Comparison of ENCODE assay signal across 20 cellular contexts in genomic region chr1:108664426-108664950, GRCh38. TPM values are rescaled to one million over a fixed set of nuclear protein-coding genes. Genes with fewer than 3 reads are reported as not detected.
DNase-seq lines count a peak whose midpoint lies in the region; ATAC-seq, FAIRE-seq and TF ChIP-seq lines count a peak whose summit lies in the region.
"Had no signal": no experiment of that assay in that cellular context is flagged by ENCODE, and none has a peak within 500 bp of the region (broad histone marks: within the 10 kb centered on the region; RNA-seq: fewer than 3 reads in every experiment).

No MANE protein-coding gene starts in this region.

- intact Hi-C loops in kidney (cut with DNase I) = no loop called here

- DNase-seq in G401 (ENCODE audit: low spot score) (peak; percentile 71), NCI-H446 (lab: John Stamatoyannopoulos, UW) (peak; percentile 92 to 96), T-helper 17 cell (no peak), nephron progenitor cell (no peak), kidney (no peak), glutamatergic neuron (no peak)
- no peak for DNase-seq in effector memory CD8-positive, alpha-beta T cell
- DNase-seq: Calu3; CD4-positive, CD25-positive, alpha-beta regulatory T cell; DMS53; H9; NCI-H1048; NCI-H1436 treated with DMSO at 0.1 percent for 48 hours; NCI-H2029 treated with DMSO at 0.1 percent for 48 hours; NCI-H510A treated with DMSO at 0.1 percent for 48 hours had no signal

- H3K27ac Mint-ChIP-seq in T-helper 17 cell (peak overlapping the region; percentile 45), nephron progenitor cell (peak overlapping the region; percentile 36), glutamatergic neuron (ENCODE audit: unreplicated experiment) (no peak overlapping the region)
- H3K27ac Mint-ChIP-seq in effector memory CD8-positive, alpha-beta T cell = no peak overlapping the region
- H3K27ac Mint-ChIP-seq: CD4-positive, CD25-positive, alpha-beta regulatory T cell; H9 had no signal

- no peaks in the 10 kb centered on the region for H3K4me1 ChIP-seq in kidney (ENCODE audit: control insufficient read depth in 1 of 2, insufficient read depth in 1 of 2, low read depth in 1 of 2, low read length in 2 of 2)

- no peak overlapping the region for H3K9ac ChIP-seq in kidney (ENCODE audit: low read length in 2 of 2)

- no peaks in the 10 kb centered on the region for H3K36me3 Mint-ChIP-seq in T-helper 17 cell (ENCODE audit: low read depth)
- no peaks in the 10 kb centered on the region for H3K36me3 Mint-ChIP-seq in nephron progenitor cell (ENCODE audit: low read depth)
- peaks cover 18% of the 10 kb centered on the region for H3K36me3 Mint-ChIP-seq in effector memory CD8-positive, alpha-beta T cell (ENCODE audit: insufficient read depth)
- peaks cover 4% of the 10 kb centered on the region for H3K36me3 Mint-ChIP-seq in glutamatergic neuron (ENCODE audit: unreplicated experiment)

- TF ChIP-seq CTCF in nephron progenitor cell (IDR thresholded peaks at IDR 0.05) (no peak), kidney (IDR thresholded peaks at IDR 0.05; ENCODE audit: borderline replicate concordance, extremely low read depth, insufficient read depth) (no peak), glutamatergic neuron (IDR thresholded peaks at IDR 0.05; ENCODE audit: partially characterized antibody, unreplicated experiment) (no peak)

- H3K36me3 ChIP-seq in kidney (ENCODE audit: control insufficient read depth in 1 of 2, insufficient read depth in 2 of 2, low read length in 2 of 2) = no peaks in the 10 kb centered on the region
- H3K36me3 ChIP-seq: SJSA1 had no signal

- in situ Hi-C loops in G401 (cut with HindIII; ENCODE audit: low sequenced_read_pairs) = no loop called here

- no peak overlapping the region for H3K27ac ChIP-seq in kidney (ENCODE audit: low read depth in 2 of 2, low read length in 2 of 2)
- H3K27ac ChIP-seq: RWPE1, SJSA1 had no signal

- H3K9me3 Mint-ChIP-seq in nephron progenitor cell = peaks cover 20% of the 10 kb centered on the region
- H3K9me3 Mint-ChIP-seq in effector memory CD8-positive, alpha-beta T cell = no peaks in the 10 kb centered on the region
- H3K9me3 Mint-ChIP-seq in glutamatergic neuron (ENCODE audit: unreplicated experiment) = peaks cover 2% of the 10 kb centered on the region
- H3K9me3 Mint-ChIP-seq: CD4-positive, CD25-positive, alpha-beta regulatory T cell had no signal

- H3K4me3 ChIP-seq in kidney (ENCODE audit: low read length in 2 of 2) = no peak overlapping the region
- H3K4me3 ChIP-seq: SJSA1 had no signal

- H3K4me3 Mint-ChIP-seq in T-helper 17 cell (no peak overlapping the region), nephron progenitor cell (no peak overlapping the region), glutamatergic neuron (ENCODE audit: unreplicated experiment) (no peak overlapping the region)
- no peak overlapping the region for H3K4me3 Mint-ChIP-seq in effector memory CD8-positive, alpha-beta T cell
- H3K4me3 Mint-ChIP-seq: H9 had no signal

- peaks cover 15% of the 10 kb centered on the region for H3K4me1 Mint-ChIP-seq in T-helper 17 cell
- H3K4me1 Mint-ChIP-seq in nephron progenitor cell = no peaks in the 10 kb centered on the region
- peaks cover 14 to 27% of the 10 kb centered on the region in 2 donors for H3K4me1 Mint-ChIP-seq in effector memory CD8-positive, alpha-beta T cell (ENCODE audit: low read depth in 2 of 2)
- peaks cover 8% of the 10 kb centered on the region for H3K4me1 Mint-ChIP-seq in glutamatergic neuron (ENCODE audit: low read depth, unreplicated experiment)

- no peak for ATAC-seq in T-helper 17 cell
- no peak for ATAC-seq in GM21529 (IDR thresholded peaks at IDR 0.05; ENCODE audit: unreplicated experiment)
- ATAC-seq in effector memory CD8-positive, alpha-beta T cell (replicated peaks) = no peak

- no peak for FAIRE-seq in kidney (lab: Jason Lieb, UNC)
- FAIRE-seq: GM19239 had no signal

- no peaks in the 10 kb centered on the region for H3K27me3 Mint-ChIP-seq in T-helper 17 cell
- peaks cover 43% of the 10 kb centered on the region for H3K27me3 Mint-ChIP-seq in nephron progenitor cell (ENCODE audit: low read depth, poor library complexity)
- no peaks in the 10 kb centered on the region for H3K27me3 Mint-ChIP-seq in effector memory CD8-positive, alpha-beta T cell
- no peaks in the 10 kb centered on the region for H3K27me3 Mint-ChIP-seq in glutamatergic neuron (ENCODE audit: unreplicated experiment)
- H3K27me3 Mint-ChIP-seq: CD4-positive, CD25-positive, alpha-beta regulatory T cell had no signal

- H3K9me3 ChIP-seq in T-helper 17 cell (ENCODE audit: control insufficient read depth, low read length, poor library complexity, severe bottlenecking) (no peaks in the 10 kb centered on the region), kidney (ENCODE audit: control insufficient read depth in 1 of 2, low read length in 2 of 2) (no peaks in the 10 kb centered on the region)

RNA-seq across cellular contexts. Expression of gene HENMT1, which starts 3.6 kb away (rescaled TPM):
- total RNA-seq in G401 (2014; rRNA removed; shearing (Covaris generic)) = not detected in 2 replicates
- 10 to 100 TPM in 1 of 2 donors, 1 to 10 TPM in 1; 9.2 to 10.3 TPM for total RNA-seq in T-helper 17 cell
- 5.2 TPM for total RNA-seq in kidney
- polyA plus RNA-seq in kidney (ENCODE audit: insufficient read depth, low read depth, low replicate concordance) = 3.1 TPM
- total RNA-seq in glutamatergic neuron (ENCODE audit: unreplicated experiment) = 15.9 TPM

RNA-seq across cellular contexts. Expression of gene PRPF38B, which starts 27.6 kb away (rescaled TPM):
- 10.3 and 18.9 TPM in 2 replicates for total RNA-seq in G401 (2014; rRNA removed; shearing (Covaris generic))
- total RNA-seq in T-helper 17 cell (100 to 1,000 TPM; 124 to 134 TPM), kidney (37.6 TPM), glutamatergic neuron (ENCODE audit: unreplicated experiment) (52.2 TPM)
- polyA plus RNA-seq in kidney (ENCODE audit: insufficient read depth, low read depth, low replicate concordance) = 15.9 TPM

RNA-seq across cellular contexts. Expression of gene FNDC7, which starts 48.2 kb away (rescaled TPM):
- not detected in 2 replicates for total RNA-seq in G401 (2014; rRNA removed; shearing (Covaris generic))
- total RNA-seq in T-helper 17 cell (under 1 TPM; 0.18 to 0.35 TPM), kidney (not detected), glutamatergic neuron (ENCODE audit: unreplicated experiment) (not detected)
- not detected for polyA plus RNA-seq in kidney (ENCODE audit: insufficient read depth, low read depth, low replicate concordance)
- total RNA-seq: Calu3, LHCN-M2, SJSA1 had no signal
- polyA plus RNA-seq: CD4-positive, CD25-positive, alpha-beta regulatory T cell had no signal

Comparison
In these comparisons a context has a peak if more than half of its experiments do, and no peak if none do; other contexts are left out.
1. DNase-seq: peak in G401 (single experiment) and NCI-H446 (2 of 2); none in T-helper 17 cell (0 of 3), nephron progenitor cell (single experiment), effector memory CD8-positive, alpha-beta T cell (0 of 3), kidney (single experiment) and glutamatergic neuron (single experiment).
2. H3K27ac Mint-ChIP-seq: peak in T-helper 17 cell (single experiment) and nephron progenitor cell (single experiment); none in effector memory CD8-positive, alpha-beta T cell (0 of 2) and glutamatergic neuron (single experiment).